21 cellular contexts compared by ENCODE assay signal in the genomic region with DNA sequence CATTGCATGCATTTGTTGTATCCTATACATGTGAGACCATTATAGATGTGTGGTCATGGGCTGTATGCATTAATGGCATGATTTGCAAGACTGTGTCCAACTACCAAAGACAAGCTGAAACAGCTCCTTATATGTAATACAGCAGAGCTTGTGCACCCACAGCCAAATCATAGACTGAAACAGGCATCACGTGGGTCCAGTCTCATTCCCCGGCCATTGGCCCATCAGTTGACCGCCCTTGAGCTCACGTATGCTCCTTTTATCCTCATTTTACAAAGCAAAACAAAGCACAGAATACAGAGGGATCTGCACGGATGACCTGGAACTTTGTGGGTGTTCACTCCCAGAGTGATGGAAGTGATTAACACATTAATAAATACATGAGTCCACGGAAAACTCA.
"Had no signal": no experiment of that assay in that cellular context is flagged by ENCODE, and none has a peak within 500 bp of the region (broad histone marks: within the 10 kb centered on the region; RNA-seq: fewer than 3 reads in every experiment).

No MANE protein-coding gene starts in this region.

- H3K9ac ChIP-seq: KMS-11 had no signal

- H3K4me3 Mint-ChIP-seq: activated CD4-positive, alpha-beta T cell treated with anti-CD3 and anti-CD28 coated beads, Interleukin-2, amount 10 ng/mL, durations not matched to agents 24 days and 14 days; activated naive CD4-positive, alpha-beta T cell treated with anti-CD3 and anti-CD28 coated beads, Interleukin-2, amount 50 U/mL, for 24 hours; activated T-cell treated with anti-CD3 and anti-CD28 coated beads, Interleukin-2, amount 50 U/mL, for 24 hours; activated T-helper 1 cell treated with anti-CD3 and anti-CD28 coated beads, Interleukin-12 subunit alpha, Interleukin-12 subunit beta, Interleukin-2, Interleukin-4 antibody, amounts not matched to agents 30 ng/mL and 10 ng/mL and 1 ng/mL, durations not matched to agents 14 hours and 24 hours and 36 hours; T-helper 17 cell; WTC11 had no signal

- H3K4me3 ChIP-seq: PC-9 had no signal

- ATAC-seq: T-helper 17 cell, WTC11 had no signal

- H3K9me3 Mint-ChIP-seq: activated CD4-positive, alpha-beta T cell treated with anti-CD3 and anti-CD28 coated beads, Interleukin-2, amount 10 ng/mL, durations not matched to agents 24 days and 14 days; activated naive CD4-positive, alpha-beta T cell treated with anti-CD3 and anti-CD28 coated beads, Interleukin-2, amount 50 U/mL, for 24 hours; activated T-cell treated with anti-CD3 and anti-CD28 coated beads, Interleukin-2, amount 50 U/mL, for 24 hours; activated T-helper 1 cell treated with anti-CD3 and anti-CD28 coated beads, Interleukin-12 subunit alpha, Interleukin-12 subunit beta, Interleukin-2, Interleukin-4 antibody, amounts not matched to agents 30 ng/mL and 10 ng/mL and 1 ng/mL, durations not matched to agents 14 hours and 24 hours and 36 hours; WTC11 had no signal

- H3K27ac Mint-ChIP-seq: activated CD4-positive, alpha-beta T cell treated with anti-CD3 and anti-CD28 coated beads, Interleukin-2, amount 10 ng/mL, durations not matched to agents 24 days and 14 days; activated naive CD4-positive, alpha-beta T cell treated with anti-CD3 and anti-CD28 coated beads, Interleukin-2, amount 50 U/mL, for 24 hours; activated T-cell treated with anti-CD3 and anti-CD28 coated beads, Interleukin-2, amount 50 U/mL, for 24 hours; T-helper 17 cell; WTC11 had no signal

- H3K27ac ChIP-seq: KMS-11, PC-9 had no signal

- H3K36me3 Mint-ChIP-seq: activated CD8-positive, alpha-beta memory T cell treated with anti-CD3 and anti-CD28 coated beads, Interleukin-2, amount 10 ng/mL, durations not matched to agents 7 days and 5 days; activated naive CD4-positive, alpha-beta T cell treated with anti-CD3 and anti-CD28 coated beads, Interleukin-2, amount 50 U/mL, for 24 hours; WTC11 had no signal

- H3K4me1 Mint-ChIP-seq: activated naive CD4-positive, alpha-beta T cell treated with anti-CD3 and anti-CD28 coated beads, Interleukin-2, amount 50 U/mL, for 24 hours had no signal

- DNase-seq: activated CD4-positive, alpha-beta T cell treated with anti-CD3 and anti-CD28 coated beads, Interleukin-2, amount 10 ng/mL, durations not matched to agents 24 days and 14 days; activated CD4-positive, alpha-beta T cell treated with anti-CD3 and anti-CD28 coated beads, Interleukin-2, amount 50 U/mL, for 48 hours; activated CD4-positive, CD25-positive, alpha-beta regulatory T cell treated with anti-CD3 and anti-CD28 coated beads, Interleukin-2, amount 50 U/mL, for 72 hours; activated CD8-positive, alpha-beta memory T cell treated with anti-CD3 and anti-CD28 coated beads, Interleukin-2, amount 10 ng/mL, durations not matched to agents 7 days and 5 days; activated effector memory CD4-positive, alpha-beta T cell treated with Interleukin-2 at 50 U/mL for 16 hours; activated naive CD4-positive, alpha-beta T cell; activated T-cell treated with anti-CD3 and anti-CD28 coated beads, Interleukin-2, amount 50 U/mL, for 24 hours; MV-4-11; NCI-H1092 treated with DMSO at 0.1 percent for 48 hours; NCI-H1417 treated with DMSO at 0.1 percent for 48 hours; NCI-H1694; NCI-H2029 treated with DMSO at 0.1 percent for 48 hours; NCI-H524; PC-9; SIG-M5; T-helper 17 cell; T-helper 9 cell had no signal
